Comparison of ENCODE assay signal across 8 cellular contexts in the genomic region with DNA sequence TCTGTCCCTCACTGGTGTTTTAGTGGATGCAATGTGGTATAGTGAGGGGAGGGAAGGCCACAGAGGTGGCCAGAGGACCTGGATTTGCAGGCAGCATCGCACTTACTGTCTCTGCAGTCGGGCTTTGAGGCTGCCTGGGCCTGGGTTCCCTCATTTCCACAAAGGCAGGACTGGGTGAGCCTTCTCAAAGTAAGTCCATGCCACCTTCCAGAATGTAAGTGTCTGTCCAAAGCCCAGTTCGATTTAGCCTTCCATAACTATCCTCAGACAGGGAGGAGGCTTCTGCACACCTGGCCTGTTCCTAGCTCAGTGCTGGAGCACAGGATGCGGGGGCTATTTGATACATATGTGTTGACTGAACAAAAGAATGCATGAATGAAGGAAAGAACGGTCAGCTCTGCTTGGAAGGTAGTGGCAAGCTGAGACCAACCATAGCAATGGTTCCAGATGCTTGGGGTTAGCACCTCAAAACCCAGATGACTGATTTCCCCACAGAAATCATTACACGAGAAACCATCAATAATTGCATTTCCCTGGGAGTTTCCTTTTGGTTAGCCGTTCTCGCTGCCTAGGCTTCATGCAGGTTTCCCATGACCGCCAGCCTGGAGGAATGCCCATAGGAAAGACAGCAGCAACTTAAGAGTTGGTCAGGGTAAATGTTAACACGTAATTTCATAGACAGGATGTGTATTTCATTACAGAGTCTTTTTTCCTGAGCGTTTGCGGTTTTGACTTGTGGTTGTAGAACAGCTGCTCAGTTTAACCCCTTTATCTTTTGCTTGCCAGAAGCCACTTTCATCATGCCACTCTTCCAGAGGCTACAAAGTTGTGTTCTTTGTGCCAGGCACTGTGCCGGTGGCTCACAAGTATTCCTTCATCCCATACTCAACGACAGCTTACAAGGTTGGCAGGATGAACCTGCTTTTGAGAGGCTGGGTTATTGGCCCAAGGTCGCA. TPM values are rescaled to one million over a fixed set of nuclear protein-coding genes. Genes with fewer than 3 reads are reported as not detected.
DNase-seq lines count a peak whose midpoint lies in the region; ATAC-seq lines count a peak whose summit lies in the region.

No MANE protein-coding gene starts in this region.

- H3K27ac Mint-ChIP-seq in stimulated activated memory B cell treated with anti-CD40 and anti-IgM and Interleukin-4, amounts not matched to agents 10 μg/mL and 1 μg/mL and 100 μg/mL, for 72 hours: no peak overlapping the region

- H3K27me3 Mint-ChIP-seq in stimulated activated memory B cell treated with anti-CD40 and anti-IgM and Interleukin-4, amounts not matched to agents 10 μg/mL and 1 μg/mL and 100 μg/mL, for 72 hours: no peaks in the 10 kb centered on the region

- H3K4me3 Mint-ChIP-seq in stimulated activated memory B cell treated with anti-CD40 and anti-IgM and Interleukin-4, amounts not matched to agents 10 μg/mL and 1 μg/mL and 100 μg/mL, for 72 hours: peak overlapping the region; percentile 45

- peak; percentile 29 for ATAC-seq in HG02588 (IDR thresholded peaks at IDR 0.05; ENCODE audit: unreplicated experiment)
- no peak for ATAC-seq in stimulated activated memory B cell treated with anti-CD40 and anti-IgM and Interleukin-4, amounts not matched to agents 10 μg/mL and 1 μg/mL and 100 μg/mL, for 72 hours

- H3K27me3 ChIP-seq in SJSA1 (replicated peaks): no peaks in the 10 kb centered on the region

- no peak overlapping the region for H3K4me3 ChIP-seq in SJSA1

- no peaks in the 10 kb centered on the region for H3K9me3 ChIP-seq in SJSA1 (replicated peaks)

- DNase-seq in EH (ENCODE audit: low read depth): peak; percentile 78
- peak; percentile 66 to 69 for DNase-seq in SJSA1 (ENCODE audit: low read depth in 1 of 2, low spot score in 2 of 2)
- peak; percentile 80 for DNase-seq in central memory CD4-positive, alpha-beta T cell
- no peak for DNase-seq in NCI-H1694 treated with DMSO at 0.1 percent for 48 hours (lab: John Stamatoyannopoulos, UW)
- no peak for DNase-seq in occipital lobe (lab: John Stamatoyannopoulos, UW)
- no peak for DNase-seq in germinal center (ENCODE audit: low spot score)

- H3K9me3 Mint-ChIP-seq in stimulated activated memory B cell treated with anti-CD40 and anti-IgM and Interleukin-4, amounts not matched to agents 10 μg/mL and 1 μg/mL and 100 μg/mL, for 72 hours: no peaks in the 10 kb centered on the region

- peaks cover 8% of the 10 kb centered on the region for H3K36me3 ChIP-seq in SJSA1

- no peaks in the 10 kb centered on the region for H3K36me3 Mint-ChIP-seq in stimulated activated memory B cell treated with anti-CD40 and anti-IgM and Interleukin-4, amounts not matched to agents 10 μg/mL and 1 μg/mL and 100 μg/mL, for 72 hours

- H3K4me1 ChIP-seq in SJSA1 (replicated peaks): peaks cover 35% of the 10 kb centered on the region

- H3K27ac ChIP-seq in SJSA1: no peak overlapping the region

- H3K4me1 Mint-ChIP-seq in stimulated activated memory B cell treated with anti-CD40 and anti-IgM and Interleukin-4, amounts not matched to agents 10 μg/mL and 1 μg/mL and 100 μg/mL, for 72 hours: peaks cover 56% of the 10 kb centered on the region

RNA-seq across cellular contexts. Expression of a gene that starts 2.7 kb away (rescaled TPM):
- 10.7 and 14.6 TPM in 2 replicates for total RNA-seq in SJSA1 (2014; rRNA removed; shearing (Covaris generic))
- total RNA-seq in occipital lobe: 1.2 TPM

RNA-seq across cellular contexts. Expression of a gene that starts 33.7 kb away (rescaled TPM):
- total RNA-seq in SJSA1 (2014; rRNA removed; shearing (Covaris generic)): 0.03 and 0.05 TPM in 2 replicates
- 10.0 TPM for total RNA-seq in occipital lobe

Comparison
In these comparisons a context has a peak if more than half of its experiments do, and no peak if none do; other contexts are left out.
1. DNase-seq: peak in EH (single experiment), SJSA1 (2 of 2) and central memory CD4-positive, alpha-beta T cell (single experiment); none in NCI-H1694 treated with DMSO at 0.1 percent for 48 hours (single experiment), occipital lobe (single experiment) and germinal center (single experiment).
2. RNA of a gene that starts 33.7 kb away (total RNA-seq): 10.0 TPM in occipital lobe (single experiment); 0.03 to 0.05 TPM in SJSA1; every median in the first group is over 10 times any median in the second.